In the genomic region with DNA sequence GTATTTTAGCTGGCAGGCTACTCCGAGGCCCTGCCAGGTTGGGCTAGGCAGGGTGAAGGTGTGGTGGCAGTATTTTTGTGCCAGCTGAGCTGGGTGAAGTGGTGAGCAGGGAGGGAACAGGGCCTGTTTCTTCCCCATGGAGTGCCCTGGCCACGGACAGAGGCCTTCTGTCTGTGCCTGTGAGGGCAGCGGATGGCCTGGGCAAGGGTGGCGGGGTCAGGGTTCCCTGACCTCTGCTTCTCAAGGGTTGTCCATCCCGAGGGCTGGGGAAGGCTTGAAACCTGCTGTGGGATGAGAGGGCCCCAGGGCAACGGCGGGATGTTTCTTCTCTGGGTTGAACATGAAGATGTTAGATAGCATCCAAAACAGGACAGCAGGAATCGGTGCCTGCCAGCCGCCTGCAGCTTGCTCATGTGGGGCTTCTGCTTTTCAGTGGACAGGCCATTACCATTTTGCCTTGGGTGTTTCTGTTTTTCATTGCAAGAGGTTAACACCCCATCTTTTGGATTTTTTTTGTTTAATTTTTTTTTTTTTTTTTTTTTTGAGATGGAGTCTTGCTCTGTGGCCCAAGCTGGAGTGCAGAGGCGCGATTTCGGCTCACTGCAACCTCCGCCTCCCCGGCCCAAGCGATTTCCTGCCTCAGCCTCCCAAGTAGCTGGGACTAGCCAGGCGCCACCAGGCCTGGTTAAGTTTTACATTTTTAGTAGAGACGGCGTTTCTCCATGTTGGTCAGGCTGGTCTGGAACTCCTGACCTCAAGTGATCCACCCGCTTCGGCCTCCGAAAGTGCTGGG, we compare ENCODE assay signal across 1 cellular context.
TF ChIP-seq lines count a peak whose summit lies in the region.

No MANE protein-coding gene starts in this region.

TF ChIP-seq in K562, 482 proteins besides CTCF, POLR2A, EP300 and RAD21:
- no peak for TF ChIP-seq ZC3H8 (IDR thresholded peaks at IDR 0.05)
- TF ChIP-seq DIDO1 (tag; IDR thresholded peaks at IDR 0.05; ENCODE audit: low read depth): no peak
- no peak for TF ChIP-seq ZNF212 (CRISPR knock-in tag; IDR thresholded peaks at IDR 0.05)
- no peak for TF ChIP-seq ZNF445 (CRISPR knock-in tag; IDR thresholded peaks at IDR 0.05; ENCODE audit: low read depth)
- TF ChIP-seq NFXL1 (CRISPR knock-in tag; IDR thresholded peaks at IDR 0.05): no peak
- no peak for TF ChIP-seq STAT5B (CRISPR knock-in tag; IDR thresholded peaks at IDR 0.05)
- TF ChIP-seq, protein P1, sequence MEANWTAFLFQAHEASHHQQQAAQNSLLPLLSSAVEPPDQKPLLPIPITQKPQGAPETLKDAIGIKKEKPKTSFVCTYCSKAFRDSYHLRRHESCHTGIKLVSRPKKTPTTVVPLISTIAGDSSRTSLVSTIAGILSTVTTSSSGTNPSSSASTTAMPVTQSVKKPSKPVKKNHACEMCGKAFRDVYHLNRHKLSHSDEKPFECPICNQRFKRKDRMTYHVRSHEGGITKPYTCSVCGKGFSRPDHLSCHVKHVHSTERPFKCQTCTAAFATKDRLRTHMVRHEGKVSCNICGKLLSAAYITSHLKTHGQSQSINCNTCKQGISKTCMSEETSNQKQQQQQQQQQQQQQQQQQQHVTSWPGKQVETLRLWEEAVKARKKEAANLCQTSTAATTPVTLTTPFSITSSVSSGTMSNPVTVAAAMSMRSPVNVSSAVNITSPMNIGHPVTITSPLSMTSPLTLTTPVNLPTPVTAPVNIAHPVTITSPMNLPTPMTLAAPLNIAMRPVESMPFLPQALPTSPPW (CRISPR knock-in tag; IDR thresholded peaks at IDR 0.05): no peak
- TF ChIP-seq, protein P2, sequence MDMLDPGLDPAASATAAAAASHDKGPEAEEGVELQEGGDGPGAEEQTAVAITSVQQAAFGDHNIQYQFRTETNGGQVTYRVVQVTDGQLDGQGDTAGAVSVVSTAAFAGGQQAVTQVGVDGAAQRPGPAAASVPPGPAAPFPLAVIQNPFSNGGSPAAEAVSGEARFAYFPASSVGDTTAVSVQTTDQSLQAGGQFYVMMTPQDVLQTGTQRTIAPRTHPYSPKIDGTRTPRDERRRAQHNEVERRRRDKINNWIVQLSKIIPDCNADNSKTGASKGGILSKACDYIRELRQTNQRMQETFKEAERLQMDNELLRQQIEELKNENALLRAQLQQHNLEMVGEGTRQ (CRISPR knock-in tag; IDR thresholded peaks at IDR 0.05): no peak
- TF ChIP-seq NCOA6 (IDR thresholded peaks at IDR 0.05): no peak
- TF ChIP-seq JUN (IDR thresholded peaks at IDR 0.05; ENCODE audit: borderline replicate concordance, low read depth, low read length): no peak
- no peak for TF ChIP-seq JUN (CRISPR knock-in tag; IDR thresholded peaks at IDR 0.05; ENCODE audit: borderline replicate concordance)
- TF ChIP-seq ATF7 (IDR thresholded peaks at IDR 0.05): no peak
- no peak for TF ChIP-seq GABPB2 (CRISPR knock-in tag; conservative IDR thresholded peaks at IDR 0.05)
- no peak for TF ChIP-seq ZNF551 (CRISPR knock-in tag; IDR thresholded peaks at IDR 0.05)
- TF ChIP-seq, protein P3, sequence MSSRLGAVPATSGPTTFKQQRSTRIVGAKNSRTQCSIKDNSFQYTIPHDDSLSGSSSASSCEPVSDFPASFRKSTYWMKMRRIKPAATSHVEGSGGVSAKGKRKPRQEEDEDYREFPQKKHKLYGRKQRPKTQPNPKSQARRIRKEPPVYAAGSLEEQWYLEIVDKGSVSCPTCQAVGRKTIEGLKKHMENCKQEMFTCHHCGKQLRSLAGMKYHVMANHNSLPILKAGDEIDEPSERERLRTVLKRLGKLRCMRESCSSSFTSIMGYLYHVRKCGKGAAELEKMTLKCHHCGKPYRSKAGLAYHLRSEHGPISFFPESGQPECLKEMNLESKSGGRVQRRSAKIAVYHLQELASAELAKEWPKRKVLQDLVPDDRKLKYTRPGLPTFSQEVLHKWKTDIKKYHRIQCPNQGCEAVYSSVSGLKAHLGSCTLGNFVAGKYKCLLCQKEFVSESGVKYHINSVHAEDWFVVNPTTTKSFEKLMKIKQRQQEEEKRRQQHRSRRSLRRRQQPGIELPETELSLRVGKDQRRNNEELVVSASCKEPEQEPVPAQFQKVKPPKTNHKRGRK (tag; IDR thresholded peaks at IDR 0.05): no peak
- TF ChIP-seq ZNF644 (tag; IDR thresholded peaks at IDR 0.05; ENCODE audit: low read depth): no peak
- no peak for TF ChIP-seq MAFG (tag; conservative IDR thresholded peaks at IDR 0.05)
